1 cellular context compared by ENCODE assay signal in the genomic region with DNA sequence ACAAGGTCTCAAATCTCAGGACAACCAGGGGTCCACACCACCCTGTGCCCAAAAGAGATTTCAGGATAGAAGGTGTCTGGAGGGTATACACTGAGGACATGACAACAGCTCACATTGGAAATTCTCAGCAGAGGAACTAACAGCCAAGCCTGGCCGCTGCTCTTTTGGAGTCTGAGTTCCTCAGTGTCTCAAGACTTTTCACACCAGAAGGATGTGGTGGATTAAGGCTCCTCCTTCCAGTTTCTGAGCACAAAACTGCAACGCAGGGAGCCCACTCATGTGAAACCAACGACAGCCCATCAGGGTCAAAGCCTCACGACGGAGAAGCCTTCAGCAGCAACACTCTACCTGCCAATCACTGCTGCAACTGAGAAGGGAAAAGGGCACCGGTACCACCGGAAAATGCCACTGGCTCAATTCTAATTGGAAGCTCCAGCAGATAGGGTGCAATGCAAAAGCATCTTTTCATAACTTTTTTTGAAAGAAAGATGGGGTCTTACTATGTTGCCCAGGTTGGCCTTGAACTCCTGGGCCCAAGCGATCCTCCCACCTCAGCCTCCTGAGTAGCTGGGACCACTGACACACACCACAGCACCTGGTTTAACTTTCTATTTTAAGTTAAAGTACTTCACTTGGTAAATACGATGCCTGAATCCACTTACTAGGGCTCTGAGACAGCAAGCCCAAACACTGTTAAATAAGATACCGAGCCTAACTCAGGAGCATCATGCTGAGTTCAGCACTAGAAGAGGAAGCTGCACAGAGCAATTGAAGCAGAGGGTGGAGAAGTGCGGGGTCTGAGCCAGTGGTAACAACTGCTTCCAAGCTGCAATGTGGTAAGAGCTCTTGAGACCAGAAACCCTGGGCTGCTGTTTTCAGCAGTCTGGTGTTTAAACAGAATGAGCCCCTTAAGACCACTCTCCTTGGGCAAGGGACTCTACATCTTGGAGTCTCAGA.
TF ChIP-seq lines count a peak whose summit lies in the region.

No MANE protein-coding gene starts in this region.

TF ChIP-seq in GM23338, 12 proteins besides CTCF, POLR2A, EP300 and RAD21 (continued from another document):
- TF ChIP-seq ZNF462 (CRISPR knock-in tag; IDR thresholded peaks at IDR 0.05) (no peak), ETS1 (IDR thresholded peaks at IDR 0.05) (no peak), CREB1 (CRISPR knock-in tag; IDR thresholded peaks at IDR 0.05; ENCODE audit: low read depth) (no peak)
- TF ChIP-seq, protein P1, sequence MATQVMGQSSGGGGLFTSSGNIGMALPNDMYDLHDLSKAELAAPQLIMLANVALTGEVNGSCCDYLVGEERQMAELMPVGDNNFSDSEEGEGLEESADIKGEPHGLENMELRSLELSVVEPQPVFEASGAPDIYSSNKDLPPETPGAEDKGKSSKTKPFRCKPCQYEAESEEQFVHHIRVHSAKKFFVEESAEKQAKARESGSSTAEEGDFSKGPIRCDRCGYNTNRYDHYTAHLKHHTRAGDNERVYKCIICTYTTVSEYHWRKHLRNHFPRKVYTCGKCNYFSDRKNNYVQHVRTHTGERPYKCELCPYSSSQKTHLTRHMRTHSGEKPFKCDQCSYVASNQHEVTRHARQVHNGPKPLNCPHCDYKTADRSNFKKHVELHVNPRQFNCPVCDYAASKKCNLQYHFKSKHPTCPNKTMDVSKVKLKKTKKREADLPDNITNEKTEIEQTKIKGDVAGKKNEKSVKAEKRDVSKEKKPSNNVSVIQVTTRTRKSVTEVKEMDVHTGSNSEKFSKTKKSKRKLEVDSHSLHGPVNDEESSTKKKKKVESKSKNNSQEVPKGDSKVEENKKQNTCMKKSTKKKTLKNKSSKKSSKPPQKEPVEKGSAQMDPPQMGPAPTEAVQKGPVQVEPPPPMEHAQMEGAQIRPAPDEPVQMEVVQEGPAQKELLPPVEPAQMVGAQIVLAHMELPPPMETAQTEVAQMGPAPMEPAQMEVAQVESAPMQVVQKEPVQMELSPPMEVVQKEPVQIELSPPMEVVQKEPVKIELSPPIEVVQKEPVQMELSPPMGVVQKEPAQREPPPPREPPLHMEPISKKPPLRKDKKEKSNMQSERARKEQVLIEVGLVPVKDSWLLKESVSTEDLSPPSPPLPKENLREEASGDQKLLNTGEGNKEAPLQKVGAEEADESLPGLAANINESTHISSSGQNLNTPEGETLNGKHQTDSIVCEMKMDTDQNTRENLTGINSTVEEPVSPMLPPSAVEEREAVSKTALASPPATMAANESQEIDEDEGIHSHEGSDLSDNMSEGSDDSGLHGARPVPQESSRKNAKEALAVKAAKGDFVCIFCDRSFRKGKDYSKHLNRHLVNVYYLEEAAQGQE (IDR thresholded peaks at IDR 0.05; ENCODE audit: unreplicated experiment), result no peak
